In the genomic region with DNA sequence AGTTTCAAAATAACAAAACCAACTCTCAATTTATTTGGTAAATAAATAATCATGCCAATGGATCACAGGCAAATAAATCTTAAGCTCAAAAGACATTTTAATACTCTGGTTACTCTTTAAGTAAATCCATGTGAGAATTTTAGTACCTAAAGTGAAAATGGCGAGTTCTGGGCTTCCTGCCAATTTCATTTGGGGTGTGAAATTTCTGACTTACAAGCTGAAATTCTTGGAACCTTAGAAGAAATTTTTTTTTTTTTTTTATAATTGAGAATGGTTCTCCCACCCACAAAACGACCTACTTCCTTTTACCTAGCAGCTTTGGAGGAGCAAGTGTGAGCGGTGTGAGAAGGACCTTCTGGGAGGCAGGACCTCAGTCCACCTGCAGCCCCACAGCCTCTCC, we compare ENCODE assay signal across 19 cellular contexts.
DNase-seq lines count a peak whose midpoint lies in the region; ATAC-seq lines count a peak whose summit lies in the region.
"Had no signal": no experiment of that assay in that cellular context is flagged by ENCODE, and none has a peak within 500 bp of the region (broad histone marks: within the 10 kb centered on the region; RNA-seq: fewer than 3 reads in every experiment).

No MANE protein-coding gene starts in this region.

- no peak overlapping the region for H3K27ac ChIP-seq in mesendoderm (ENCODE audit: low read depth, low read length)

- H3K79me1 ChIP-seq in mesendoderm (ENCODE audit: low read length), result no peaks in the 10 kb centered on the region

- no peak overlapping the region for H3K18ac ChIP-seq in mesendoderm (ENCODE audit: low read length)

- H2AK5ac ChIP-seq in mesendoderm (ENCODE audit: low read length), result no peak overlapping the region

- no peak overlapping the region for H2BK120ac ChIP-seq in mesendoderm (ENCODE audit: low read depth, low read length)

- peak; percentile 0 for DNase-seq in NCI-H2227 (lab: John Stamatoyannopoulos, UW; ENCODE audit: unreplicated experiment)
- no peak for DNase-seq in NCI-H2227 treated with DMSO at 0.1 percent for 48 hours (lab: John Stamatoyannopoulos, UW)
- DNase-seq in HT-29 (ENCODE audit: low spot score), result peak; percentile 24
- peak; percentile 13 for DNase-seq in cerebellar cortex (ENCODE audit: low spot score)
- peak; percentile 80 for DNase-seq in renal cortical epithelial cell (ENCODE audit: low read depth)
- DNase-seq in mesendoderm, result no peak
- DNase-seq in GM03348 (ENCODE audit: low spot score), result no peak
- DNase-seq: DMS79; GDM1; GOT3; NCI-H1105 treated with DMSO at 0.1 percent for 48 hours; NCI-H187; NCI-H526; NK-92 treated with Interleukin-12 subunit alpha and Interleukin-12 subunit beta, amount 100 ng/mL, for 24 hours; PC-3; SK-N-SH had no signal

- no peaks in the 10 kb centered on the region for H3K36me3 ChIP-seq in mesendoderm (ENCODE audit: control insufficient read depth, insufficient read depth, low read length)

- no peak overlapping the region for H4K5ac ChIP-seq in mesendoderm (ENCODE audit: low read length)

- no peaks in the 10 kb centered on the region for H3K27me3 ChIP-seq in mesendoderm (ENCODE audit: insufficient read depth, low read length, poor library complexity)

- no peaks in the 10 kb centered on the region for H3K4me1 ChIP-seq in mesendoderm (ENCODE audit: control insufficient read depth, low read depth, low read length)

- no peak overlapping the region for H4K8ac ChIP-seq in mesendoderm (ENCODE audit: low read depth, low read length)

- no peak overlapping the region for H2BK5ac ChIP-seq in mesendoderm (ENCODE audit: low read length)

- no peak overlapping the region for H3K4me3 ChIP-seq in mesendoderm (ENCODE audit: low read length)

- no peak overlapping the region for H2BK15ac ChIP-seq in mesendoderm (replicated peaks; ENCODE audit: low read depth)

- H3K4me2 ChIP-seq in mesendoderm (ENCODE audit: low read length), result no peak overlapping the region
- H3K4me2 ChIP-seq: SK-N-SH had no signal

- no peaks in the 10 kb centered on the region for H3K79me2 ChIP-seq in mesendoderm (ENCODE audit: control insufficient read depth, insufficient read depth, low read length)

- no peak overlapping the region for H3K4ac ChIP-seq in mesendoderm (ENCODE audit: low read depth, low read length)

- WGBS in mesendoderm (ENCODE audit: extremely low coverage, insufficient coverage, low lambda C conversion rate), result no CpG with 5 or more reads among the region's 3 CpGs

- no peak overlapping the region for H3K56ac ChIP-seq in mesendoderm (ENCODE audit: low read length)

- H3K9ac ChIP-seq in mesendoderm (ENCODE audit: low read length), result no peak overlapping the region
- H3K9ac ChIP-seq: SK-N-SH had no signal

- H3K23ac ChIP-seq in mesendoderm (ENCODE audit: low read length), result no peak overlapping the region

- no peak for ATAC-seq in GM21619 (IDR thresholded peaks at IDR 0.05; ENCODE audit: unreplicated experiment)
- ATAC-seq: HepG2, PC-3, Right ventricle myocardium inferior had no signal

Comparison
In these comparisons a context has a peak if more than half of its experiments do, and no peak if none do; other contexts are left out.
1. DNase-seq: peak in NCI-H2227 (single experiment), HT-29 (single experiment), cerebellar cortex (single experiment) and renal cortical epithelial cell (single experiment); none in NCI-H2227 treated with DMSO at 0.1 percent for 48 hours (single experiment), mesendoderm (single experiment) and GM03348 (single experiment).